Comparison of ENCODE assay signal across 13 cellular contexts in genomic region chr4:664713-665231, GRCh38. TPM values are rescaled to one million over a fixed set of nuclear protein-coding genes. Genes with fewer than 3 reads are reported as not detected.
DNase-seq lines count a peak whose midpoint lies in the region; ATAC-seq, FAIRE-seq and TF ChIP-seq lines count a peak whose summit lies in the region.
"Had no signal": no experiment of that assay in that cellular context is flagged by ENCODE, and none has a peak within 500 bp of the region (broad histone marks: within the 10 kb centered on the region; RNA-seq: fewer than 3 reads in every experiment).

No MANE protein-coding gene starts in this region.

- no peak overlapping the region for H2BK5ac ChIP-seq in trophoblast cell (ENCODE audit: low read depth, low read length, poor library complexity)

- no peak for FAIRE-seq in kidney (lab: Jason Lieb, UNC)

- no peak overlapping the region for H2AFZ ChIP-seq in trophoblast cell (ENCODE audit: insufficient read depth, low read length, poor library complexity)

- H3K9ac ChIP-seq in kidney (ENCODE audit: low read length in 2 of 2) (no peak overlapping the region), trophoblast cell (ENCODE audit: low read length) (no peak overlapping the region)

- peak overlapping the region; percentile 83 for H3K27ac Mint-ChIP-seq in activated T-cell treated with anti-CD3 and anti-CD28 coated beads, Interleukin-2, amount 50 U/mL, for 72 hours
- H3K27ac Mint-ChIP-seq in activated CD4-positive, alpha-beta memory T cell treated with anti-CD3 and anti-CD28 coated beads, Interleukin-2, amount 10 ng/mL, durations not matched to agents 7 days and 5 days: no peak overlapping the region
- H3K27ac Mint-ChIP-seq in stimulated activated effector memory CD8-positive, alpha-beta T cell treated with anti-CD3 and anti-CD28 coated beads, Interleukin-12 subunit alpha, Interleukin-12 subunit beta, amount 100 ng/mL, for 72 hours: peak overlapping the region; percentile 89

- H3K4ac ChIP-seq in trophoblast cell (ENCODE audit: low read depth, low read length): no peak overlapping the region

- POLR2A ChIA-PET in activated CD4-positive, alpha-beta memory T cell treated with anti-CD3 and anti-CD28 coated beads, Interleukin-2, amount 10 ng/mL, durations not matched to agents 7 days and 5 days (lab: Charles Lee): interaction anchor here (1.0 to 3.2 kb wide), 6 partner anchors 8 to 327 kb away, joined by 4 to 40 read pairs (median 6); partner anchors contain the start of genes ATP5ME, MYL5 and ZNF141

- H4K8ac ChIP-seq in trophoblast cell (ENCODE audit: low read depth, low read length): no peak overlapping the region

- H3K9me3 Mint-ChIP-seq in activated T-cell treated with anti-CD3 and anti-CD28 coated beads, Interleukin-2, amount 50 U/mL, for 72 hours: peaks cover 3 to 4% of the 10 kb centered on the region in 2 donors
- H3K9me3 Mint-ChIP-seq in activated CD4-positive, alpha-beta memory T cell treated with anti-CD3 and anti-CD28 coated beads, Interleukin-2, amount 10 ng/mL, durations not matched to agents 7 days and 5 days: peaks cover 10% of the 10 kb centered on the region
- H3K9me3 Mint-ChIP-seq in stimulated activated effector memory CD8-positive, alpha-beta T cell treated with anti-CD3 and anti-CD28 coated beads, Interleukin-12 subunit alpha, Interleukin-12 subunit beta, amount 100 ng/mL, for 72 hours: no peaks in the 10 kb centered on the region

- no peaks in the 10 kb centered on the region for H3K27me3 Mint-ChIP-seq in activated T-cell treated with anti-CD3 and anti-CD28 coated beads, Interleukin-2, amount 50 U/mL, for 72 hours (ENCODE audit: low read depth)
- no peaks in the 10 kb centered on the region for H3K27me3 Mint-ChIP-seq in activated CD4-positive, alpha-beta memory T cell treated with anti-CD3 and anti-CD28 coated beads, Interleukin-2, amount 10 ng/mL, durations not matched to agents 7 days and 5 days

- no peak overlapping the region for H2AK5ac ChIP-seq in trophoblast cell (ENCODE audit: low read length)

- H3K4me3 Mint-ChIP-seq in activated T-cell treated with anti-CD3 and anti-CD28 coated beads, Interleukin-2, amount 50 U/mL, for 72 hours: peak overlapping the region; percentile 87 to 91
- peak overlapping the region; percentile 76 for H3K4me3 Mint-ChIP-seq in activated CD4-positive, alpha-beta memory T cell treated with anti-CD3 and anti-CD28 coated beads, Interleukin-2, amount 10 ng/mL, durations not matched to agents 7 days and 5 days
- peak overlapping the region; percentile 76 for H3K4me3 Mint-ChIP-seq in stimulated activated effector memory CD8-positive, alpha-beta T cell treated with anti-CD3 and anti-CD28 coated beads, Interleukin-12 subunit alpha, Interleukin-12 subunit beta, amount 100 ng/mL, for 72 hours

- DNase-seq in activated T-cell treated with anti-CD3 and anti-CD28 coated beads, Interleukin-2, amount 50 U/mL, for 72 hours: no peak
- no peak for DNase-seq in activated T-cell treated with anti-CD3 and anti-CD28 coated beads, Interleukin-2, amount 50 U/mL, for 48 hours
- no peak for DNase-seq in activated CD4-positive, alpha-beta memory T cell treated with anti-CD3 and anti-CD28 coated beads, Interleukin-2, amount 10 ng/mL, durations not matched to agents 7 days and 5 days
- peak; percentile 75 for DNase-seq in kidney
- no peak for DNase-seq in stimulated activated effector memory CD8-positive, alpha-beta T cell treated with anti-CD3 and anti-CD28 coated beads, Interleukin-12 subunit alpha, Interleukin-12 subunit beta, amount 100 ng/mL, for 72 hours (ENCODE audit: low spot score in 2 of 2)
- no peak for DNase-seq in midbrain (lab: John Stamatoyannopoulos, UW)
- DNase-seq in SJCRH30: no peak
- DNase-seq in trophoblast cell: no peak
- DNase-seq: amniotic stem cell, GF-D8, NCI-H446 treated with DMSO at 0.1 percent for 48 hours, SHP77 treated with DMSO at 0.1 percent for 48 hours had no signal

- H3K4me1 ChIP-seq in kidney (ENCODE audit: control insufficient read depth in 1 of 2, insufficient read depth in 1 of 2, low read depth in 1 of 2, low read length in 2 of 2) (peaks cover 0 to 6% of the 10 kb centered on the region in 2 donors), SJCRH30 (no peaks in the 10 kb centered on the region), trophoblast cell (ENCODE audit: control insufficient read depth in 1 of 2, insufficient read depth in 2 of 2, low read length in 2 of 2) (peaks cover 3 to 6% of the 10 kb centered on the region in 2 experiments)

- peaks cover 19% of the 10 kb centered on the region for H3K4me1 Mint-ChIP-seq in activated T-cell treated with anti-CD3 and anti-CD28 coated beads, Interleukin-2, amount 50 U/mL, for 72 hours (ENCODE audit: low read depth)
- peaks cover 15% of the 10 kb centered on the region for H3K4me1 Mint-ChIP-seq in activated CD4-positive, alpha-beta memory T cell treated with anti-CD3 and anti-CD28 coated beads, Interleukin-2, amount 10 ng/mL, durations not matched to agents 7 days and 5 days
- H3K4me1 Mint-ChIP-seq in stimulated activated effector memory CD8-positive, alpha-beta T cell treated with anti-CD3 and anti-CD28 coated beads, Interleukin-12 subunit alpha, Interleukin-12 subunit beta, amount 100 ng/mL, for 72 hours: peaks cover 14% of the 10 kb centered on the region

- peaks cover 5 to 8% of the 10 kb centered on the region in 2 donors for H3K36me3 Mint-ChIP-seq in activated T-cell treated with anti-CD3 and anti-CD28 coated beads, Interleukin-2, amount 50 U/mL, for 72 hours (ENCODE audit: insufficient read depth in 2 of 2)
- H3K36me3 Mint-ChIP-seq in activated CD4-positive, alpha-beta memory T cell treated with anti-CD3 and anti-CD28 coated beads, Interleukin-2, amount 10 ng/mL, durations not matched to agents 7 days and 5 days (ENCODE audit: low read depth): peaks cover 10% of the 10 kb centered on the region
- H3K36me3 Mint-ChIP-seq in stimulated activated effector memory CD8-positive, alpha-beta T cell treated with anti-CD3 and anti-CD28 coated beads, Interleukin-12 subunit alpha, Interleukin-12 subunit beta, amount 100 ng/mL, for 72 hours: no peaks in the 10 kb centered on the region

- no peak overlapping the region for H4K91ac ChIP-seq in trophoblast cell (ENCODE audit: low read depth, low read length)

- H3K27me3 ChIP-seq in SJCRH30: no peaks in the 10 kb centered on the region
- H3K27me3 ChIP-seq in trophoblast cell (ENCODE audit: insufficient read depth, low read length): no peaks in the 10 kb centered on the region

- H3K9me3 ChIP-seq in kidney (ENCODE audit: control insufficient read depth in 1 of 2, low read length in 2 of 2) (no peaks in the 10 kb centered on the region), SJCRH30 (replicated peaks) (no peaks in the 10 kb centered on the region), trophoblast cell (ENCODE audit: insufficient read depth, low read depth, low read length) (peaks cover 5% of the 10 kb centered on the region)

- H3K27ac ChIP-seq in kidney (ENCODE audit: low read depth in 2 of 2, low read length in 2 of 2) (no peak overlapping the region), SJCRH30 (no peak overlapping the region), trophoblast cell (ENCODE audit: low read depth, low read length) (no peak overlapping the region)

- H3K79me1 ChIP-seq in trophoblast cell (ENCODE audit: low read length): peaks cover 3% of the 10 kb centered on the region

- no peak overlapping the region for H2BK120ac ChIP-seq in trophoblast cell (ENCODE audit: insufficient read depth, low read length, poor library complexity)

- no peak overlapping the region for H3K23ac ChIP-seq in trophoblast cell (ENCODE audit: low read length)

- H3K4me2 ChIP-seq in trophoblast cell (ENCODE audit: low read length): no peak overlapping the region

- intact Hi-C loops in kidney (cut with DNase I): no loop called here

- H3K79me2 ChIP-seq in trophoblast cell (ENCODE audit: control insufficient read depth, insufficient read depth, low read length, poor library complexity): peaks cover 4% of the 10 kb centered on the region

- H3K18ac ChIP-seq in trophoblast cell (ENCODE audit: low read length): no peak overlapping the region

- no peak overlapping the region for H4K12ac ChIP-seq in trophoblast cell (ENCODE audit: low read depth, low read length)

- H2BK12ac ChIP-seq in trophoblast cell (ENCODE audit: low read length): no peak overlapping the region

- WGBS in trophoblast cell (ENCODE audit: extremely low coverage, insufficient coverage, insufficient read length): no CpG with 5 or more reads among the region's 24 CpGs

- H3K4me3 ChIP-seq in kidney (ENCODE audit: low read length in 2 of 2) (no peak overlapping the region), SJCRH30 (no peak overlapping the region), trophoblast cell (ENCODE audit: low read depth, low read length) (no peak overlapping the region)

- CTCF ChIA-PET in activated CD4-positive, alpha-beta memory T cell treated with anti-CD3 and anti-CD28 coated beads, Interleukin-2, amount 10 ng/mL, durations not matched to agents 7 days and 5 days (lab: Charles Lee): interaction anchor here (0.6 to 3.7 kb wide), 2 partner anchors 9 to 1031 kb away, joined by 4 to 29 read pairs; partner anchors contain the start of genes ATP5ME and MYL5

- no peak for ATAC-seq in activated T-cell treated with anti-CD3 and anti-CD28 coated beads, Interleukin-2, amount 50 U/mL, for 72 hours (replicated peaks in 1 of 2)
- no peak for ATAC-seq in stimulated activated effector memory CD8-positive, alpha-beta T cell treated with anti-CD3 and anti-CD28 coated beads, Interleukin-12 subunit alpha, Interleukin-12 subunit beta, amount 100 ng/mL, for 72 hours

- H3K36me3 ChIP-seq in kidney (ENCODE audit: control insufficient read depth in 1 of 2, insufficient read depth in 2 of 2, low read length in 2 of 2) (no peaks in the 10 kb centered on the region), SJCRH30 (no peaks in the 10 kb centered on the region), trophoblast cell (ENCODE audit: control insufficient read depth in 1 of 2, insufficient read depth in 2 of 2, low read length in 2 of 2) (no peaks in the 10 kb centered on the region)

- no peak for TF ChIP-seq CTCF in kidney (IDR thresholded peaks at IDR 0.05; ENCODE audit: borderline replicate concordance, extremely low read depth, insufficient read depth)

- no peak overlapping the region for H3K14ac ChIP-seq in trophoblast cell (ENCODE audit: low read length)

RNA-seq across cellular contexts. Expression of gene ATP5ME, which starts 9.3 kb away (rescaled TPM):
- 100 to 1,000 TPM; 108 to 125 TPM for total RNA-seq in activated T-cell treated with anti-CD3 and anti-CD28 coated beads, Interleukin-2, amount 50 U/mL, for 72 hours
- 100 to 1,000 TPM; 205 TPM for total RNA-seq in activated CD4-positive, alpha-beta memory T cell treated with anti-CD3 and anti-CD28 coated beads, Interleukin-2, amount 10 ng/mL, durations not matched to agents 7 days and 5 days
- total RNA-seq in kidney: 248 TPM
- polyA plus RNA-seq in kidney (ENCODE audit: insufficient read depth, low read depth, low replicate concordance): 1,928 TPM
- total RNA-seq in SJCRH30 (2014; rRNA removed; shearing (Covaris generic)): 338 and 409 TPM in 2 replicates
- 783 and 790 TPM in 2 replicates for polyA plus RNA-seq in trophoblast cell (2013)

RNA-seq across cellular contexts. Expression of gene MYL5, which starts 9.6 kb away (rescaled TPM):
- total RNA-seq in activated T-cell treated with anti-CD3 and anti-CD28 coated beads, Interleukin-2, amount 50 U/mL, for 72 hours: 10 to 100 TPM; 21.3 TPM
- 10 to 100 TPM; 14.0 to 16.2 TPM for total RNA-seq in activated CD4-positive, alpha-beta memory T cell treated with anti-CD3 and anti-CD28 coated beads, Interleukin-2, amount 10 ng/mL, durations not matched to agents 7 days and 5 days
- 17.9 TPM for total RNA-seq in kidney
- polyA plus RNA-seq in kidney (ENCODE audit: insufficient read depth, low read depth, low replicate concordance): 29.6 TPM
- total RNA-seq in SJCRH30 (2014; rRNA removed; shearing (Covaris generic)): 3.2 and 3.4 TPM in 2 replicates
- polyA plus RNA-seq in trophoblast cell (2013): 5.2 and 5.5 TPM in 2 replicates

RNA-seq across cellular contexts. Expression of gene SLC49A3, which starts 24.2 kb away (rescaled TPM):
- under 1 TPM; 0.29 to 0.37 TPM for total RNA-seq in activated T-cell treated with anti-CD3 and anti-CD28 coated beads, Interleukin-2, amount 50 U/mL, for 72 hours
- total RNA-seq in activated CD4-positive, alpha-beta memory T cell treated with anti-CD3 and anti-CD28 coated beads, Interleukin-2, amount 10 ng/mL, durations not matched to agents 7 days and 5 days: under 1 TPM in 1 of 2 experiments, not detected in 1; 0.40 TPM
- total RNA-seq in kidney: 18.2 TPM
- 12.6 TPM for polyA plus RNA-seq in kidney (ENCODE audit: insufficient read depth, low read depth, low replicate concordance)
- total RNA-seq in SJCRH30 (2014; rRNA removed; shearing (Covaris generic)): 0.13 TPM in 1 of 2 replicates, not detected in the other
- 1.8 and 2.1 TPM in 2 replicates for polyA plus RNA-seq in trophoblast cell (2013)
- polyA plus RNA-seq: AG04450 had no signal

RNA-seq across cellular contexts. Expression of gene PDE6B, which starts 39.4 kb away (rescaled TPM):
- 10 to 100 TPM; 14.0 to 18.9 TPM for total RNA-seq in activated T-cell treated with anti-CD3 and anti-CD28 coated beads, Interleukin-2, amount 50 U/mL, for 72 hours
- 10 to 100 TPM; 13.3 to 16.4 TPM for total RNA-seq in activated CD4-positive, alpha-beta memory T cell treated with anti-CD3 and anti-CD28 coated beads, Interleukin-2, amount 10 ng/mL, durations not matched to agents 7 days and 5 days
- total RNA-seq in kidney: 10.7 TPM
- 10.8 TPM for polyA plus RNA-seq in kidney (ENCODE audit: insufficient read depth, low read depth, low replicate concordance)
- total RNA-seq in SJCRH30 (2014; rRNA removed; shearing (Covaris generic)): 0.03 TPM in 1 of 2 replicates, not detected in the other
- 0.96 and 1.6 TPM in 2 replicates for polyA plus RNA-seq in trophoblast cell (2013)

RNA-seq across cellular contexts. Expression of gene PCGF3, which starts 40.9 kb away (rescaled TPM):
- 10 to 100 TPM; 31.5 to 35.5 TPM for total RNA-seq in activated T-cell treated with anti-CD3 and anti-CD28 coated beads, Interleukin-2, amount 50 U/mL, for 72 hours
- total RNA-seq in activated CD4-positive, alpha-beta memory T cell treated with anti-CD3 and anti-CD28 coated beads, Interleukin-2, amount 10 ng/mL, durations not matched to agents 7 days and 5 days: 10 to 100 TPM; 51.5 to 52.1 TPM
- 59.6 TPM for total RNA-seq in kidney
- polyA plus RNA-seq in kidney (ENCODE audit: insufficient read depth, low read depth, low replicate concordance): 21.7 TPM
- 50.3 and 60.4 TPM in 2 replicates for total RNA-seq in SJCRH30 (2014; rRNA removed; shearing (Covaris generic))
- polyA plus RNA-seq in trophoblast cell (2013): 63.6 and 66.1 TPM in 2 replicates

Comparison
In these comparisons a context has a peak if more than half of its experiments do, and no peak if none do; other contexts are left out.
1. RNA of gene SLC49A3, which starts 24.2 kb away (total RNA-seq): 18.2 TPM in kidney (single experiment); 0.40 TPM in activated CD4-positive, alpha-beta memory T cell treated with anti-CD3 and anti-CD28 coated beads, Interleukin-2, amount 10 ng/mL, durations not matched to agents 7 days and 5 days, 0.29 to 0.37 TPM in activated T-cell treated with anti-CD3 and anti-CD28 coated beads, Interleukin-2, amount 50 U/mL, for 72 hours and 0.13 TPM in SJCRH30; every median in the first group is over 10 times any median in the second.
2. Peak in every context shown above with its lines, with median percentiles within 50 percentile points of each other: H3K4me3 Mint-ChIP-seq.